Comparison of ENCODE assay signal across 16 cellular contexts in genomic region chr16:88896238-88897065, GRCh38. TPM values are rescaled to one million over a fixed set of nuclear protein-coding genes. Genes with fewer than 3 reads are reported as not detected.
DNase-seq lines count a peak whose midpoint lies in the region; ATAC-seq and TF ChIP-seq lines count a peak whose summit lies in the region.
"Had no signal": no experiment of that assay in that cellular context is flagged by ENCODE, and none has a peak within 500 bp of the region (broad histone marks: within the 10 kb centered on the region; RNA-seq: fewer than 3 reads in every experiment).

No MANE protein-coding gene starts in this region.

- H3K36me3 Mint-ChIP-seq in nephron (ENCODE audit: low read depth): no peaks in the 10 kb centered on the region

- peaks cover 38% of the 10 kb centered on the region for H3K36me3 ChIP-seq in BLaER1
- H3K36me3 ChIP-seq in skeletal muscle tissue (ENCODE audit: control insufficient read depth in 3 of 3, insufficient read depth in 3 of 3, low read length in 3 of 3): peaks cover 14 to 20% (median 18%) of the 10 kb centered on the region in 3 donors

- H3K4me3 Mint-ChIP-seq in nephron: peak overlapping the region in 2 of 3 experiments; percentile 54 to 76
- H3K4me3 Mint-ChIP-seq: CD4-positive, alpha-beta T cell; H9 had no signal

- H3K9me3 ChIP-seq in BLaER1: no peaks in the 10 kb centered on the region
- H3K9me3 ChIP-seq in skeletal muscle tissue (ENCODE audit: control insufficient read depth in 3 of 3, low read length in 3 of 3): no peaks in the 10 kb centered on the region

- in situ Hi-C loops in G401 (cut with HindIII; ENCODE audit: low sequenced_read_pairs): no loop called here

- no peak overlapping the region for H3K27ac Mint-ChIP-seq in nephron
- H3K27ac Mint-ChIP-seq: CD4-positive, alpha-beta T cell; H9 had no signal

- H3K9ac ChIP-seq in BLaER1 (peak overlapping the region; percentile 12; the same call in 1 of the 2 replicates), skeletal muscle tissue (ENCODE audit: low read depth in 1 of 3, low read length in 3 of 3) (peak overlapping the region; percentile 65 to 89 (median 79))

- peak overlapping the region; percentile 47; the same call in 1 of the 2 replicates for H3K4me3 ChIP-seq in BLaER1
- H3K4me3 ChIP-seq in skeletal muscle tissue (ENCODE audit: low read length in 3 of 3): peak overlapping the region; percentile 49 to 79 (median 77)
- H3K4me3 ChIP-seq: GM12878 had no signal

- DNase-seq in G401 (ENCODE audit: low spot score) (peak; percentile 50), retina (no peak)
- DNase-seq in activated CD4-positive, alpha-beta T cell treated with anti-CD3 and anti-CD28 coated beads, Interleukin-2, amount 50 U/mL, for 4 hours: no peak
- DNase-seq: Calu3; CD4-positive, alpha-beta T cell; DMS 273 treated with DMSO at 0.1 percent for 48 hours; H9; KBM-7 had no signal

- H3K27ac ChIP-seq in BLaER1: peak overlapping the region; percentile 81; the same call in 1 of the 2 replicates
- peak overlapping the region; percentile 94 for H3K27ac ChIP-seq in skeletal muscle tissue (ENCODE audit: low read depth, low read length)
- H3K27ac ChIP-seq: HL-60 had no signal

- no peaks in the 10 kb centered on the region for H3K27me3 Mint-ChIP-seq in nephron (ENCODE audit: low read depth)
- H3K27me3 Mint-ChIP-seq: CD4-positive, alpha-beta T cell had no signal

- ATAC-seq in HG02852 (IDR thresholded peaks at IDR 0.05; ENCODE audit: unreplicated experiment): no peak
- ATAC-seq: GM12878 had no signal

- peaks cover 15% of the 10 kb centered on the region for H3K4me1 Mint-ChIP-seq in nephron
- H3K4me1 Mint-ChIP-seq: H9 had no signal

- no peaks in the 10 kb centered on the region for H3K9me3 Mint-ChIP-seq in nephron
- H3K9me3 Mint-ChIP-seq: CD4-positive, alpha-beta T cell; H9 had no signal

- peaks cover 97% of the 10 kb centered on the region for H3K4me1 ChIP-seq in BLaER1
- H3K4me1 ChIP-seq in skeletal muscle tissue (ENCODE audit: control insufficient read depth in 3 of 3, insufficient read depth in 3 of 3, low read length in 3 of 3): peaks cover 42 to 64% (median 56%) of the 10 kb centered on the region in 3 donors

- peak overlapping the region; percentile 86 for H3K4me2 ChIP-seq in BLaER1

- peaks cover 98% of the 10 kb centered on the region for H4K20me1 ChIP-seq in BLaER1

- no peak for TF ChIP-seq CTCF in nephron (IDR thresholded peaks at IDR 0.05; ENCODE audit: unreplicated experiment in 3 of 3)

- H3K27me3 ChIP-seq in BLaER1 (peaks cover 4% of the 10 kb centered on the region; the same call in 1 of the 2 replicates), skeletal muscle tissue (ENCODE audit: control insufficient read depth in 3 of 3, insufficient read depth in 3 of 3, low read length in 3 of 3) (no peaks in the 10 kb centered on the region)

RNA-seq across cellular contexts. Expression of gene PABPN1L, which starts 30.0 kb away (rescaled TPM):
- total RNA-seq in G401 (2014; rRNA removed; shearing (Covaris generic)): not detected in 2 replicates
- not detected for total RNA-seq in skeletal muscle tissue
- total RNA-seq: A673; Calu3; CD4-positive, alpha-beta T cell; Daoy; GM12878; H9 had no signal

RNA-seq across cellular contexts. Expression of gene TRAPPC2L, which starts 39.5 kb away (rescaled TPM):
- 86.0 and 86.1 TPM in 2 replicates for total RNA-seq in G401 (2014; rRNA removed; shearing (Covaris generic))
- 29.2 TPM for total RNA-seq in skeletal muscle tissue

RNA-seq across cellular contexts. Expression of gene GALNS, which starts 39.7 kb away (rescaled TPM):
- total RNA-seq in G401 (2014; rRNA removed; shearing (Covaris generic)): 12.3 and 13.3 TPM in 2 replicates
- 9.9 TPM for total RNA-seq in skeletal muscle tissue
